In the genomic region with DNA sequence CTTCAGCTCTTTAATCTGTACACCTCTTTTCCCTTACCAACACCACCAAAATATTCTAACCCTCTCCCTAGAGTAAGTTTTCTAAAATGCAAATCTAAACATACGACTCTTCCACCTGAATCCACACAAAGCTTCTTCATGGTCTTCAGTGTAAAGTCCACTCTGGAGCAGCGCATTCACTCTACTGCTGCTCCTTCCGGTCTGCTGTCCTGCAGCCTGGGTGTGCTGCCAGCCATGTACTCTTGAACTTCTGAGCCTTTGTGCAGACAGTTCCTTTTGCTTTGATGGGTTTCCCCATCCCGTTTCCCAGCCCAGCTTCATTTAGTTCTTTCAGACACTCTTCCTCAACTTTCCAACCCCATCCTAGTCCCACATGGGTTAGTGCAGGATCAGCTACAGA, we compare ENCODE assay signal across 19 cellular contexts.
"Had no signal": no experiment of that assay in that cellular context is flagged by ENCODE, and none has a peak within 500 bp of the region (broad histone marks: within the 10 kb centered on the region; RNA-seq: fewer than 3 reads in every experiment).

No MANE protein-coding gene starts in this region.

- H3K4me3 Mint-ChIP-seq: naive thymus-derived CD8-positive, alpha-beta T cell; neural crest cell; stimulated activated naive CD8-positive, alpha-beta T cell treated with anti-CD3 and anti-CD28 coated beads, Interleukin-15, Interleukin-2, amounts not matched to agents 100 ng/mL and 50 ng/mL, for 24 hours had no signal

- H3K9me3 Mint-ChIP-seq: naive thymus-derived CD8-positive, alpha-beta T cell; stimulated activated naive CD8-positive, alpha-beta T cell treated with anti-CD3 and anti-CD28 coated beads, Interleukin-15, Interleukin-2, amounts not matched to agents 100 ng/mL and 50 ng/mL, for 24 hours had no signal

- DNase-seq: colonic mucosa; dermis blood vessel endothelial cell; erythroblast; foreskin keratinocyte; left colon; left ventricle myocardium superior; mucosa of descending colon; naive thymus-derived CD8-positive, alpha-beta T cell; right cardiac atrium; stimulated activated CD4-positive, alpha-beta T cell treated with anti-CD3 and anti-CD28 coated beads, Interleukin-2, amount 100 ng/mL, for 48 hours; tibial artery; upper lobe of left lung; uterus had no signal

- H3K27ac Mint-ChIP-seq: progenitor cell of endocrine pancreas had no signal

- H3K9me3 ChIP-seq: colonic mucosa, mucosa of descending colon, tibial artery, upper lobe of left lung, uterus had no signal

- H3K4me1 ChIP-seq: colonic mucosa, tibial artery, uterus had no signal

- H3K36me3 ChIP-seq: colonic mucosa, tibial artery, upper lobe of left lung, uterus had no signal

- H3K27me3 Mint-ChIP-seq: naive thymus-derived CD8-positive, alpha-beta T cell; stimulated activated naive CD8-positive, alpha-beta T cell treated with anti-CD3 and anti-CD28 coated beads, Interleukin-15, Interleukin-2, amounts not matched to agents 100 ng/mL and 50 ng/mL, for 24 hours had no signal

- H3K36me3 Mint-ChIP-seq: naive thymus-derived CD8-positive, alpha-beta T cell had no signal

- H3K4me1 Mint-ChIP-seq: neural crest cell had no signal

- H3K27ac ChIP-seq: colonic mucosa, hepatocyte, tibial artery, upper lobe of left lung, uterus had no signal

- H3K4me2 ChIP-seq: hepatocyte, smooth muscle cell had no signal

- H3K4me3 ChIP-seq: colonic mucosa, hepatocyte, lung, mucosa of descending colon, smooth muscle cell, tibial artery, upper lobe of left lung, uterus had no signal

- ATAC-seq: foreskin keratinocyte; left colon; left ventricle myocardium superior; mucosa of descending colon; naive thymus-derived CD8-positive, alpha-beta T cell; right cardiac atrium had no signal

- H3K27me3 ChIP-seq: colonic mucosa, foreskin keratinocyte, hepatocyte, tibial artery, upper lobe of left lung, uterus had no signal
